Comparison of ENCODE assay signal across 1 cellular context in the genomic region with DNA sequence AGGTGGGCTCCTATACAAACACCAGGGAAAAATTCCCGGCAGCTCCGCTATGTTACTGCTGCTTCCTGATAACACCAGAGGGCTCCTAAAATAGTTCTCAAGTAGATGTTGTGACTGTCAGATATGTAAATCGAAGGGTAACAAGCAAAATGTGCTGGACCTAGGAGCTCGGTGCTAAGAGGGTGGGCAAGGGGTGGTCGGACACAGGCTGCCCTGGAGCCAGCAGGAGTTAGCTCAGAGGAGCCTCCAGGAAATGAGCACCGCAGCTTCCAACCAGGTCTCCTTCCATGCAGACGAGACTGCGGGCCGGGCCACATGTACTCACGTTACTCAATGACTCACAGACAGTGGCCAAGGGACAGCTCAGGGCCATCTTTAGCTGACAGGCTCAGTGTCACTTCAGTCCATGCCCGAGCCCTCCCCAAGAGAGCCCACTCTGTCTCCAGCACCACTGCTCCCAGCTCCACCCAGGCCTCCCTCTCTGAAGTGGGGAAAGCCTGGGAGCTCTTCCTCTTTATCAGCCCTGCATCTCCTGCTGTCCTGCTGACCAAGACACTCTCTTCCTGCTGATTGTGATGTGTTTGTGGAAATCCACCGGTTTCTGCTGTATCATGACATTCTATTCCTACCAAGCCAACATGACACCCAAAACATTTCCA.
TF ChIP-seq lines count a peak whose summit lies in the region.

No MANE protein-coding gene starts in this region.

TF ChIP-seq in HepG2, 621 proteins besides CTCF, POLR2A, EP300 and RAD21:
- TF ChIP-seq BCLAF1 (IDR thresholded peaks at IDR 0.05) (no peak), HOXD1 (CRISPR knock-in tag; IDR thresholded peaks at IDR 0.05) (no peak), DR1 (CRISPR knock-in tag; IDR thresholded peaks at IDR 0.05) (no peak), MBD4 (IDR thresholded peaks at IDR 0.05; ENCODE audit: borderline replicate concordance, low read length) (no peak), STAT5B (CRISPR knock-in tag; IDR thresholded peaks at IDR 0.05) (no peak), PPARG (CRISPR knock-in tag; conservative IDR thresholded peaks at IDR 0.05) (no peak), ELF1 (CRISPR knock-in tag; IDR thresholded peaks at IDR 0.05) (no peak), SUZ12 (IDR thresholded peaks at IDR 0.05; ENCODE audit: low read depth, low read length) (no peak), RARA (CRISPR knock-in tag; IDR thresholded peaks at IDR 0.05) (no peak), NONO (IDR thresholded peaks at IDR 0.05) (no peak), NONO (CRISPR knock-in tag; conservative IDR thresholded peaks at IDR 0.05) (no peak), ZNF720 (CRISPR knock-in tag; IDR thresholded peaks at IDR 0.05) (no peak), SNAI1 (CRISPR knock-in tag; IDR thresholded peaks at IDR 0.05; ENCODE audit: borderline replicate concordance) (no peak), FOXO4 (CRISPR knock-in tag; conservative IDR thresholded peaks at IDR 0.05) (no peak), TAF15 (IDR thresholded peaks at IDR 0.05; ENCODE audit: low read depth, low read length, poor library complexity, severe bottlenecking) (no peak), RBAK (CRISPR knock-in tag; IDR thresholded peaks at IDR 0.05) (no peak), ATF7-NPFF (CRISPR knock-in tag; IDR thresholded peaks at IDR 0.05; ENCODE audit: low read depth) (no peak), MLX (CRISPR knock-in tag; IDR thresholded peaks at IDR 0.05) (no peak)
